18 cellular contexts compared by ENCODE assay signal in genomic region chr6:3046295-3046694, GRCh38. TPM values are rescaled to one million over a fixed set of nuclear protein-coding genes. Genes with fewer than 3 reads are reported as not detected.
A peak's percentile ranks its signal among the peaks of the same experiment; 100 is the strongest.
DNase-seq lines count a peak whose midpoint lies in the region; ATAC-seq lines count a peak whose summit lies in the region.
"Had no signal": no experiment of that assay in that cellular context is flagged by ENCODE, and none has a peak within 500 bp of the region (broad histone marks: within the 10 kb centered on the region; RNA-seq: fewer than 3 reads in every experiment).

No MANE protein-coding gene starts in this region.

- no peaks in the 10 kb centered on the region for H3K4me1 Mint-ChIP-seq in stimulated activated effector memory CD8-positive, alpha-beta T cell treated with anti-CD3 and anti-CD28 coated beads, Interleukin-12 subunit alpha, Interleukin-12 subunit beta, amount 100 ng/mL, for 72 hours

- H3K36me3 Mint-ChIP-seq in stimulated activated effector memory CD8-positive, alpha-beta T cell treated with anti-CD3 and anti-CD28 coated beads, Interleukin-12 subunit alpha, Interleukin-12 subunit beta, amount 100 ng/mL, for 72 hours, result no peaks in the 10 kb centered on the region

- H3K4me3 Mint-ChIP-seq in stimulated activated effector memory CD8-positive, alpha-beta T cell treated with anti-CD3 and anti-CD28 coated beads, Interleukin-12 subunit alpha, Interleukin-12 subunit beta, amount 100 ng/mL, for 72 hours, result no peak overlapping the region

- ATAC-seq in stimulated activated effector memory CD8-positive, alpha-beta T cell treated with anti-CD3 and anti-CD28 coated beads, Interleukin-12 subunit alpha, Interleukin-12 subunit beta, amount 100 ng/mL, for 72 hours, result peak; percentile 59
- no peak for ATAC-seq in GM21717 (IDR thresholded peaks at IDR 0.05; ENCODE audit: unreplicated experiment)
- ATAC-seq in GM21447 (IDR thresholded peaks at IDR 0.05; ENCODE audit: unreplicated experiment), result no peak

- DNase-seq in EL (peak; percentile 20), RPMI7951 (ENCODE audit: low read depth) (peak; percentile 48), epidermal melanocyte (ENCODE audit: insufficient read length, low spot score) (peak; percentile 58), HuH-7 (ENCODE audit: low spot score) (no peak)
- no peak for DNase-seq in stimulated activated effector memory CD8-positive, alpha-beta T cell treated with anti-CD3 and anti-CD28 coated beads, Interleukin-12 subunit alpha, Interleukin-12 subunit beta, amount 100 ng/mL, for 72 hours (ENCODE audit: low spot score in 2 of 2)
- DNase-seq: C1 segment of cervical spinal cord, DMS79, GOT3, KG1, NCI-H1417, NCI-H187, NCI-H2107, NCI-H510A, NCI-H748 treated with DMSO at 0.1 percent for 48 hours, SHP77, SK-N-SH had no signal

- no peaks in the 10 kb centered on the region for H3K9me3 Mint-ChIP-seq in stimulated activated effector memory CD8-positive, alpha-beta T cell treated with anti-CD3 and anti-CD28 coated beads, Interleukin-12 subunit alpha, Interleukin-12 subunit beta, amount 100 ng/mL, for 72 hours

- H3K27ac Mint-ChIP-seq in stimulated activated effector memory CD8-positive, alpha-beta T cell treated with anti-CD3 and anti-CD28 coated beads, Interleukin-12 subunit alpha, Interleukin-12 subunit beta, amount 100 ng/mL, for 72 hours, result no peak overlapping the region

RNA-seq across cellular contexts. Expression of gene RIPK1, which starts 22.0 kb away (rescaled TPM):
- 13.2 and 14.5 TPM in 2 replicates for total RNA-seq in RPMI7951 (2014; rRNA removed; shearing (Covaris generic))

RNA-seq across cellular contexts. Expression of gene NQO2, which starts 46.6 kb away (rescaled TPM):
- total RNA-seq in RPMI7951 (2014; rRNA removed; shearing (Covaris generic)), result 42.3 and 52.9 TPM in 2 replicates

Comparison
In these comparisons a context has a peak if more than half of its experiments do, and no peak if none do; other contexts are left out.
1. DNase-seq: peak in EL (single experiment), RPMI7951 (single experiment) and epidermal melanocyte (single experiment); none in stimulated activated effector memory CD8-positive, alpha-beta T cell treated with anti-CD3 and anti-CD28 coated beads, Interleukin-12 subunit alpha, Interleukin-12 subunit beta, amount 100 ng/mL, for 72 hours (0 of 2) and HuH-7 (single experiment).